ENCODE assay signal across 17 cellular contexts in the genomic region with DNA sequence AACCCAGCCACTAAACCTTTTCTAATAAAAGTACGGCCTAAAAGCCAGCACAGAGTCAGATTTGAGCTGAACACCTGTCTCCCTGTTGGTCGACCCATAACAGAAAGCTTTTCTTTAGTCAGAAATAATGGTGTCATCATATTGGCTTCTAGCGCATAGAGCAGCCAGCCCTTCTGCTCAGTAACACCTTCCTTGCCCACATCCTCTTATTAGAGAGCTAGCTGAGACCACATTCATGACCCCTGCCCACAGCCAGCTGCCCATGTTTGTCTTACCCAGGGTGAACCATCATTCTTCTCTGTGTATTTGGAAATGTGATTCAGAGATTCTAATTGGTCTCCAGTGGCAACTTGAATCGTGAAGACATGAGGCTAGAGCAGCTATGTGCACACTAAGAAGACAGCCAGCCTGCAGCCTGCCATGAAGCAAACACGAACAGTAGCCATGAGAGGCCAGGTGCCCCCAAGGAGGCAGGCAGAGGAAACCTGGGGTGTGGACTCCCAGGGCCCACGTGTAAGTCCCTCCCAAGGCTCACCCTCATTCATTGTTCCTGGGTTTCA.
A peak's percentile ranks its signal among the peaks of the same experiment; 100 is the strongest.
DNase-seq lines count a peak whose midpoint lies in the region; TF ChIP-seq lines count a peak whose summit lies in the region.
"Had no signal": no experiment of that assay in that cellular context is flagged by ENCODE, and none has a peak within 500 bp of the region (broad histone marks: within the 10 kb centered on the region; RNA-seq: fewer than 3 reads in every experiment).

No MANE protein-coding gene starts in this region.

- H3K27me3 ChIP-seq in parathyroid adenoma (ENCODE audit: control insufficient read depth, insufficient read depth, low read length) = no peaks in the 10 kb centered on the region
- H3K27me3 ChIP-seq: ovary had no signal

- peak overlapping the region; percentile 65 for H2AFZ ChIP-seq in parathyroid adenoma

- H3K79me2 ChIP-seq in parathyroid adenoma = no peaks in the 10 kb centered on the region

- no peaks in the 10 kb centered on the region for H3K36me3 ChIP-seq in parathyroid adenoma (ENCODE audit: control insufficient read depth, insufficient read depth, low read length)
- H3K36me3 ChIP-seq: ovary had no signal

- H3K9me3 ChIP-seq in parathyroid adenoma (ENCODE audit: control insufficient read depth, low read length) = no peaks in the 10 kb centered on the region
- H3K9me3 ChIP-seq: ovary had no signal

- peaks cover 23% of the 10 kb centered on the region for H3K4me1 ChIP-seq in parathyroid adenoma

- no peak overlapping the region for H3K27ac Mint-ChIP-seq in mesothelial cell of epicardium
- H3K27ac Mint-ChIP-seq: B cell; T-helper 2 cell treated with Interferon-gamma antibody and Interleukin-4, amounts not matched to agents 5 μg/mL and 100 μg/mL, for 36 hours had no signal

- H3K4me3 Mint-ChIP-seq in mesothelial cell of epicardium = no peak overlapping the region
- H3K4me3 Mint-ChIP-seq: B cell; T-helper 2 cell treated with Interferon-gamma antibody and Interleukin-4, amounts not matched to agents 5 μg/mL and 100 μg/mL, for 36 hours had no signal

- TF ChIP-seq CTCF in astrocyte of the spinal cord (IDR thresholded peaks at IDR 0.05; ENCODE audit: low read depth, low read length) (no peak), parathyroid adenoma (IDR thresholded peaks at IDR 0.05) (no peak), mesothelial cell of epicardium (IDR thresholded peaks at IDR 0.05; ENCODE audit: unreplicated experiment) (no peak)

- in situ Hi-C loops in astrocyte of the spinal cord (cut with HindIII; ENCODE audit: low sequenced_read_pairs) = no loop called here

- peak overlapping the region; percentile 61 for H3K4me2 ChIP-seq in parathyroid adenoma (ENCODE audit: low read length)

- DNase-seq in EH (ENCODE audit: low read depth) = peak; percentile 6
- DNase-seq in MV-4-11 (lab: John Stamatoyannopoulos, UW) = peak; percentile 79
- peak; percentile 6 for DNase-seq in astrocyte of the spinal cord (ENCODE audit: low read depth, low spot score)
- no peak for DNase-seq in NCI-H774 (lab: John Stamatoyannopoulos, UW)
- DNase-seq in activated T-cell treated with anti-CD3 and anti-CD28 coated beads, Interleukin-2, amount 50 U/mL, for 1 hour = no peak
- no peak for DNase-seq in mesothelial cell of epicardium (ENCODE audit: low spot score in 2 of 2, unreplicated experiment in 2 of 2)
- DNase-seq in NOMO-1 (lab: John Stamatoyannopoulos, UW; ENCODE audit: unreplicated experiment in 2 of 2) = no peak
- DNase-seq: activated effector memory CD4-positive, alpha-beta T cell treated with Interleukin-2 at 50 U/mL for 16 hours; GF-D8; Karpas-422; NCI-H446; ovary; PC-3; stimulated activated CD4-positive, alpha-beta T cell treated with anti-CD3 and anti-CD28 coated beads, Interleukin-2, amount 100 ng/mL, for 48 hours had no signal

- H3K4me3 ChIP-seq in astrocyte of the spinal cord (ENCODE audit: low read depth, low read length) (no peak overlapping the region), parathyroid adenoma (ENCODE audit: low read depth, low read length) (peak overlapping the region; percentile 35)
- H3K4me3 ChIP-seq: ovary had no signal

- H3K9me3 Mint-ChIP-seq in mesothelial cell of epicardium = peaks cover 17% of the 10 kb centered on the region
- H3K9me3 Mint-ChIP-seq: T-helper 2 cell treated with Interferon-gamma antibody and Interleukin-4, amounts not matched to agents 5 μg/mL and 100 μg/mL, for 36 hours had no signal

- H3K27me3 Mint-ChIP-seq in mesothelial cell of epicardium (ENCODE audit: low read depth) = no peaks in the 10 kb centered on the region

- peak overlapping the region; percentile 68 for H3K27ac ChIP-seq in parathyroid adenoma
- H3K27ac ChIP-seq: ovary had no signal

- H3K36me3 Mint-ChIP-seq in mesothelial cell of epicardium = no peaks in the 10 kb centered on the region

- H3K4me1 Mint-ChIP-seq in mesothelial cell of epicardium = peaks cover 1% of the 10 kb centered on the region
- H3K4me1 Mint-ChIP-seq: B cell had no signal

- H3K9ac ChIP-seq in parathyroid adenoma = no peak overlapping the region

Comparison
In these comparisons a context has a peak if more than half of its experiments do, and no peak if none do; other contexts are left out.
1. DNase-seq: peak in EH (single experiment), MV-4-11 (single experiment) and astrocyte of the spinal cord (single experiment); none in NCI-H774 (single experiment), activated T-cell treated with anti-CD3 and anti-CD28 coated beads, Interleukin-2, amount 50 U/mL, for 1 hour (single experiment), mesothelial cell of epicardium (0 of 2) and NOMO-1 (0 of 2).